ENCODE assay signal across 23 cellular contexts in genomic region chr1:16369821-16370220, GRCh38. TPM values are rescaled to one million over a fixed set of nuclear protein-coding genes. Genes with fewer than 3 reads are reported as not detected.
DNase-seq lines count a peak whose midpoint lies in the region; ATAC-seq and TF ChIP-seq lines count a peak whose summit lies in the region.
"Had no signal": no experiment of that assay in that cellular context is flagged by ENCODE, and none has a peak within 500 bp of the region (broad histone marks: within the 10 kb centered on the region; RNA-seq: fewer than 3 reads in every experiment).

No MANE protein-coding gene starts in this region.

- H3K36me3 Mint-ChIP-seq in activated naive CD4-positive, alpha-beta T cell treated with anti-CD3 and anti-CD28 coated beads, Interleukin-2, amount 10 ng/mL, durations not matched to agents 7 days and 5 days = peaks cover 26% of the 10 kb centered on the region
- H3K36me3 Mint-ChIP-seq in activated T-helper 17 cell treated with anti-CD3 and anti-CD28 coated beads, Interleukin-2, amount 50 U/mL, for 72 hours (ENCODE audit: low read depth) = peaks cover 61% of the 10 kb centered on the region
- no peaks in the 10 kb centered on the region for H3K36me3 Mint-ChIP-seq in osteocyte (ENCODE audit: unreplicated experiment)

- DNase-seq in activated naive CD4-positive, alpha-beta T cell treated with anti-CD3 and anti-CD28 coated beads, Interleukin-2, amount 10 ng/mL, durations not matched to agents 7 days and 5 days = no peak
- no peak for DNase-seq in activated naive CD4-positive, alpha-beta T cell treated with anti-CD3 and anti-CD28 coated beads, Interleukin-2, amount 50 U/mL, for 16 hours
- DNase-seq in psoas muscle (no peak), smooth muscle cell (lab: John Stamatoyannopoulos, UW; ENCODE audit: unreplicated experiment) (no peak), osteocyte (ENCODE audit: extremely low spot score, unreplicated experiment) (no peak), NCI-H510A treated with DMSO at 0.1 percent for 48 hours (lab: John Stamatoyannopoulos, UW) (no peak)
- DNase-seq: activated effector memory CD4-positive, alpha-beta T cell treated with Interleukin-2 at 50 U/mL for 16 hours; CD8-positive, alpha-beta memory T cell; cortex of kidney; GF-D8; HFFc6; kidney; lower lobe of right lung; NCI-H1048; NCI-H187; SHP77 treated with DMSO at 0.1 percent for 48 hours; stimulated activated CD4-positive, alpha-beta T cell treated with anti-CD3 and anti-CD28 coated beads, Interleukin-1b, Interleukin-23, amount 100 ng/mL, for 48 hours; stimulated activated naive CD4-positive, alpha-beta T cell; thyroid gland; WERI-Rb-1 had no signal

- H3K27me3 Mint-ChIP-seq in activated naive CD4-positive, alpha-beta T cell treated with anti-CD3 and anti-CD28 coated beads, Interleukin-2, amount 10 ng/mL, durations not matched to agents 7 days and 5 days = no peaks in the 10 kb centered on the region
- no peaks in the 10 kb centered on the region for H3K27me3 Mint-ChIP-seq in activated T-helper 17 cell treated with anti-CD3 and anti-CD28 coated beads, Interleukin-2, amount 50 U/mL, for 72 hours
- no peaks in the 10 kb centered on the region for H3K27me3 Mint-ChIP-seq in osteocyte (ENCODE audit: unreplicated experiment)
- H3K27me3 Mint-ChIP-seq: CD8-positive, alpha-beta memory T cell had no signal

- TF ChIP-seq CTCF in Loucy (conservative IDR thresholded peaks at IDR 0.05; ENCODE audit: low read length) = no peak
- TF ChIP-seq CTCF in psoas muscle (IDR thresholded peaks at IDR 0.05) = no peak
- TF ChIP-seq CTCF in smooth muscle cell (IDR thresholded peaks at IDR 0.05; ENCODE audit: borderline replicate concordance, insufficient read depth, poor library complexity, severe bottlenecking) = no peak
- no peak for TF ChIP-seq CTCF in osteocyte (IDR thresholded peaks at IDR 0.05)

- H3K4me2 ChIP-seq in Loucy (ENCODE audit: low read depth, low read length, poor library complexity, severe bottlenecking) (peak overlapping the region; percentile 85), smooth muscle cell (no peak overlapping the region)

- no peak overlapping the region for H3K27ac Mint-ChIP-seq in activated naive CD4-positive, alpha-beta T cell treated with anti-CD3 and anti-CD28 coated beads, Interleukin-2, amount 10 ng/mL, durations not matched to agents 7 days and 5 days
- no peak overlapping the region for H3K27ac Mint-ChIP-seq in activated T-helper 17 cell treated with anti-CD3 and anti-CD28 coated beads, Interleukin-2, amount 50 U/mL, for 72 hours
- H3K27ac Mint-ChIP-seq in osteocyte (ENCODE audit: unreplicated experiment) = no peak overlapping the region

- peak overlapping the region; percentile 95 for H3K4me3 Mint-ChIP-seq in activated naive CD4-positive, alpha-beta T cell treated with anti-CD3 and anti-CD28 coated beads, Interleukin-2, amount 10 ng/mL, durations not matched to agents 7 days and 5 days
- H3K4me3 Mint-ChIP-seq in activated T-helper 17 cell treated with anti-CD3 and anti-CD28 coated beads, Interleukin-2, amount 50 U/mL, for 72 hours = peak overlapping the region; percentile 97
- no peak overlapping the region for H3K4me3 Mint-ChIP-seq in osteocyte (ENCODE audit: unreplicated experiment)

- H3K79me2 ChIP-seq in Loucy (ENCODE audit: insufficient read depth, low read length) = peaks cover 73% of the 10 kb centered on the region
- peaks cover 71% of the 10 kb centered on the region for H3K79me2 ChIP-seq in smooth muscle cell (ENCODE audit: low read depth)

- H2AFZ ChIP-seq in Loucy (ENCODE audit: low read length) (no peak overlapping the region), smooth muscle cell (ENCODE audit: low read depth) (no peak overlapping the region)

- no peaks in the 10 kb centered on the region for H3F3A ChIP-seq in Loucy (ENCODE audit: low read depth)
- peaks cover under 1% of the 10 kb centered on the region for H3F3A ChIP-seq in smooth muscle cell (ENCODE audit: low read depth)

- peaks cover 58% of the 10 kb centered on the region for H3K4me1 Mint-ChIP-seq in activated naive CD4-positive, alpha-beta T cell treated with anti-CD3 and anti-CD28 coated beads, Interleukin-2, amount 10 ng/mL, durations not matched to agents 7 days and 5 days
- H3K4me1 Mint-ChIP-seq in activated T-helper 17 cell treated with anti-CD3 and anti-CD28 coated beads, Interleukin-2, amount 50 U/mL, for 72 hours = peaks cover 37% of the 10 kb centered on the region
- H3K4me1 Mint-ChIP-seq in osteocyte (ENCODE audit: unreplicated experiment) = peaks cover 60% of the 10 kb centered on the region

- 69 to 89% (median 71%) methylated on average over 4 of the region's 4 CpGs for WGBS in psoas muscle, 3 donors
- WGBS in smooth muscle cell (ENCODE audit: low lambda C conversion rate) = 100% methylated on average over 4 of the region's 4 CpGs

- H3K9me2 ChIP-seq in Loucy (replicated peaks; ENCODE audit: low read depth, low read length) = no peaks in the 10 kb centered on the region

- H3K4me3 ChIP-seq in Loucy (ENCODE audit: low read length, poor library complexity, severe bottlenecking) = no peak overlapping the region
- H3K4me3 ChIP-seq in psoas muscle = peak overlapping the region; percentile 88
- no peak overlapping the region for H3K4me3 ChIP-seq in smooth muscle cell
- H3K4me3 ChIP-seq: lower lobe of right lung, mucosa of descending colon, thyroid gland had no signal

- peaks cover 61% of the 10 kb centered on the region for H4K20me1 ChIP-seq in Loucy (ENCODE audit: insufficient read depth, low read length, poor library complexity, severe bottlenecking)
- peaks cover 72% of the 10 kb centered on the region for H4K20me1 ChIP-seq in smooth muscle cell (ENCODE audit: low read depth)

- H3K27ac ChIP-seq in psoas muscle (no peak overlapping the region), smooth muscle cell (ENCODE audit: low read depth) (no peak overlapping the region)
- H3K27ac ChIP-seq: lower lobe of right lung, thyroid gland, WERI-Rb-1 had no signal

- ATAC-seq in activated T-helper 17 cell treated with anti-CD3 and anti-CD28 coated beads, Interleukin-2, amount 50 U/mL, for 72 hours (replicated peaks) = no peak
- no peak for ATAC-seq in psoas muscle
- ATAC-seq: lower lobe of right lung, mucosa of descending colon had no signal

- H3K27me3 ChIP-seq in Loucy (ENCODE audit: insufficient read depth, low read length, poor library complexity, severe bottlenecking) (no peaks in the 10 kb centered on the region), psoas muscle (ENCODE audit: insufficient read depth in 3 of 3, low read length in 2 of 3) (no peaks in the 10 kb centered on the region), smooth muscle cell (ENCODE audit: low read depth) (no peaks in the 10 kb centered on the region)
- H3K27me3 ChIP-seq: thyroid gland had no signal

- H3K4me1 ChIP-seq in Loucy (ENCODE audit: insufficient read depth, low read length, poor library complexity, severe bottlenecking) (peaks cover 28% of the 10 kb centered on the region), psoas muscle (peaks cover 58% of the 10 kb centered on the region), smooth muscle cell (ENCODE audit: low read depth) (peaks cover 10% of the 10 kb centered on the region)

- H3K36me3 ChIP-seq in Loucy (ENCODE audit: insufficient read depth, low read length) = no peaks in the 10 kb centered on the region
- no peaks in the 10 kb centered on the region for H3K36me3 ChIP-seq in psoas muscle (ENCODE audit: insufficient read depth in 1 of 2, low read depth in 1 of 2)
- H3K36me3 ChIP-seq in smooth muscle cell (ENCODE audit: low read depth) = no peaks in the 10 kb centered on the region
- H3K36me3 ChIP-seq: lower lobe of right lung, thyroid gland had no signal

- intact Hi-C loops in psoas muscle (cut with DNase I) = loop anchor here (5.0 to 10.0 kb wide), 2 partner anchors 123 to 285 kb away; no protein-coding TSS in a partner anchor

- H3K9ac ChIP-seq in Loucy (ENCODE audit: low read depth, low read length, poor library complexity, severe bottlenecking) (peak overlapping the region; percentile 95), smooth muscle cell (ENCODE audit: low read depth) (no peak overlapping the region)

- CTCF ChIA-PET in activated naive CD4-positive, alpha-beta T cell treated with anti-CD3 and anti-CD28 coated beads, Interleukin-2, amount 10 ng/mL, durations not matched to agents 7 days and 5 days (lab: Charles Lee) = interaction anchor here (1.9 kb wide), 1 partner anchor 71 kb away, joined by 6 read pairs; the partner anchor contains the start of gene NECAP2

- no peaks in the 10 kb centered on the region for H3K9me3 Mint-ChIP-seq in activated naive CD4-positive, alpha-beta T cell treated with anti-CD3 and anti-CD28 coated beads, Interleukin-2, amount 10 ng/mL, durations not matched to agents 7 days and 5 days
- H3K9me3 Mint-ChIP-seq in activated T-helper 17 cell treated with anti-CD3 and anti-CD28 coated beads, Interleukin-2, amount 50 U/mL, for 72 hours = no peaks in the 10 kb centered on the region
- no peaks in the 10 kb centered on the region for H3K9me3 Mint-ChIP-seq in osteocyte (ENCODE audit: unreplicated experiment)
- H3K9me3 Mint-ChIP-seq: CD8-positive, alpha-beta memory T cell; HFFc6 had no signal

- H3K9me3 ChIP-seq in Loucy (ENCODE audit: insufficient read depth, low read depth, low read length) (no peaks in the 10 kb centered on the region), psoas muscle (no peaks in the 10 kb centered on the region), smooth muscle cell (replicated peaks; ENCODE audit: low read depth) (no peaks in the 10 kb centered on the region)
- H3K9me3 ChIP-seq: lower lobe of right lung, mucosa of descending colon, thyroid gland had no signal

RNA-seq across cellular contexts. Expression of gene SZRD1, which starts 2.8 kb away (rescaled TPM):
- 100 to 1,000 TPM; 172 to 204 TPM for total RNA-seq in activated T-helper 17 cell treated with anti-CD3 and anti-CD28 coated beads, Interleukin-2, amount 50 U/mL, for 72 hours
- 100 to 1,000 TPM in 3 of 4 donors, 10 to 100 TPM in 1; 80.7 to 144 (median 138) TPM for total RNA-seq in psoas muscle
- 100 to 1,000 TPM in 2 of 3 donors, 10 to 100 TPM in 1; 75.9 to 184 (median 156) TPM for polyA plus RNA-seq in psoas muscle
- total RNA-seq in smooth muscle cell = 45.3 and 58.1 TPM in 2 replicates
- polyA plus RNA-seq in smooth muscle cell = 52.8 and 56.4 TPM in 2 replicates
- 141 and 143 TPM in 2 replicates for total RNA-seq in osteocyte

RNA-seq across cellular contexts. Expression of gene FBXO42, which starts 17.5 kb away (rescaled TPM):
- 10 to 100 TPM; 19.7 to 27.3 TPM for total RNA-seq in activated T-helper 17 cell treated with anti-CD3 and anti-CD28 coated beads, Interleukin-2, amount 50 U/mL, for 72 hours
- 10 to 100 TPM; 14.7 to 24.4 (median 19.8) TPM for total RNA-seq in psoas muscle
- polyA plus RNA-seq in psoas muscle = 10 to 100 TPM in 2 of 3 donors, 1 to 10 TPM in 1; 7.4 to 26.6 (median 14.8) TPM
- 14.7 and 16.5 TPM in 2 replicates for total RNA-seq in smooth muscle cell
- 19.3 and 22.6 TPM in 2 replicates for polyA plus RNA-seq in smooth muscle cell
- 22.2 and 22.8 TPM in 2 replicates for total RNA-seq in osteocyte
